Comparison of ENCODE assay signal across 1 cellular context in the genomic region with DNA sequence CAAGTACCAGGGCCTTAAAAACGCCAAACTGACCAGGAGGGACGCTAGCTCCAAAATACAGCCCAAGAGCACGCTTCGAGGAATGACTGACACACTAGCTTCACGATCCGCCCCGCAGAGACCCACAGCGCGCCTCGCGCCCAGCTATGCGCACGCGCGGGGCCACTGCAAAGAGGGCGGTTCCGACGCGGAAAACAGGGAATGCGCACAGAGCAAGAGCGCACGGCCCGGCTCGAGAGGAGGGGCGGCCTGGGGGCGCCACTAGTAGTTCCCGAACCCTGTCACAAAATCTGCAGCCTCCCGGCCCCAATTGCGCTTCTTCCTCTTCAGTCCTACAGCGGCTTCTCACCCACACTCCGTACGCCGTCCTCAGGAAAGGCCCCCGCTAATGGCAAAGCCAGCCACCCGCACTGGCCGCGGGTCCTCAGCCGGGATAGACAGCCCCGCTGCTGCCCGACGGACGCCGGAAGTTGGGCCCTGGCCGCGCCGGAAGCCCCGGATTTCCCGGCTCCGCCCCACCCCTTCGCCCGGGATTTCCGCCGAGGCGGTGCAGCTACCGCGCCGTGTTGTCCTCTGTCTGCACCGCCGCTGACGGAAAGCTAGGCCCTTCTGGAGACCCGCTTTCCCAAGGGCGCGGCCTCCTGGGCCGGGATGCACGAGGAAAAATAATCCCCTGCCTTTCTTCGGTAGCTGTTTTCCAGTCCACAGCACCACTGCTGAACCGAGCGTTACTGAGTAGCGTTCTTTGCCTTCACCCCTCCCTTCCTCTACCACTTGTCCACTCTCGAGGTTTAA.
TF ChIP-seq lines count a peak whose summit lies in the region.

A gene with protein sequence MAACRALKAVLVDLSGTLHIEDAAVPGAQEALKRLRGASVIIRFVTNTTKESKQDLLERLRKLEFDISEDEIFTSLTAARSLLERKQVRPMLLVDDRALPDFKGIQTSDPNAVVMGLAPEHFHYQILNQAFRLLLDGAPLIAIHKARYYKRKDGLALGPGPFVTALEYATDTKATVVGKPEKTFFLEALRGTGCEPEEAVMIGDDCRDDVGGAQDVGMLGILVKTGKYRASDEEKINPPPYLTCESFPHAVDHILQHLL (minus strand): TSS at position 472 of the 795 bp plus-strand sequence. CDS start 14,061 bp downstream, outside the sequence.

TF ChIP-seq in GM12878, 131 proteins besides CTCF, POLR2A, EP300 and RAD21 (continued from another document and continues in another):
- TF ChIP-seq, protein P1, sequence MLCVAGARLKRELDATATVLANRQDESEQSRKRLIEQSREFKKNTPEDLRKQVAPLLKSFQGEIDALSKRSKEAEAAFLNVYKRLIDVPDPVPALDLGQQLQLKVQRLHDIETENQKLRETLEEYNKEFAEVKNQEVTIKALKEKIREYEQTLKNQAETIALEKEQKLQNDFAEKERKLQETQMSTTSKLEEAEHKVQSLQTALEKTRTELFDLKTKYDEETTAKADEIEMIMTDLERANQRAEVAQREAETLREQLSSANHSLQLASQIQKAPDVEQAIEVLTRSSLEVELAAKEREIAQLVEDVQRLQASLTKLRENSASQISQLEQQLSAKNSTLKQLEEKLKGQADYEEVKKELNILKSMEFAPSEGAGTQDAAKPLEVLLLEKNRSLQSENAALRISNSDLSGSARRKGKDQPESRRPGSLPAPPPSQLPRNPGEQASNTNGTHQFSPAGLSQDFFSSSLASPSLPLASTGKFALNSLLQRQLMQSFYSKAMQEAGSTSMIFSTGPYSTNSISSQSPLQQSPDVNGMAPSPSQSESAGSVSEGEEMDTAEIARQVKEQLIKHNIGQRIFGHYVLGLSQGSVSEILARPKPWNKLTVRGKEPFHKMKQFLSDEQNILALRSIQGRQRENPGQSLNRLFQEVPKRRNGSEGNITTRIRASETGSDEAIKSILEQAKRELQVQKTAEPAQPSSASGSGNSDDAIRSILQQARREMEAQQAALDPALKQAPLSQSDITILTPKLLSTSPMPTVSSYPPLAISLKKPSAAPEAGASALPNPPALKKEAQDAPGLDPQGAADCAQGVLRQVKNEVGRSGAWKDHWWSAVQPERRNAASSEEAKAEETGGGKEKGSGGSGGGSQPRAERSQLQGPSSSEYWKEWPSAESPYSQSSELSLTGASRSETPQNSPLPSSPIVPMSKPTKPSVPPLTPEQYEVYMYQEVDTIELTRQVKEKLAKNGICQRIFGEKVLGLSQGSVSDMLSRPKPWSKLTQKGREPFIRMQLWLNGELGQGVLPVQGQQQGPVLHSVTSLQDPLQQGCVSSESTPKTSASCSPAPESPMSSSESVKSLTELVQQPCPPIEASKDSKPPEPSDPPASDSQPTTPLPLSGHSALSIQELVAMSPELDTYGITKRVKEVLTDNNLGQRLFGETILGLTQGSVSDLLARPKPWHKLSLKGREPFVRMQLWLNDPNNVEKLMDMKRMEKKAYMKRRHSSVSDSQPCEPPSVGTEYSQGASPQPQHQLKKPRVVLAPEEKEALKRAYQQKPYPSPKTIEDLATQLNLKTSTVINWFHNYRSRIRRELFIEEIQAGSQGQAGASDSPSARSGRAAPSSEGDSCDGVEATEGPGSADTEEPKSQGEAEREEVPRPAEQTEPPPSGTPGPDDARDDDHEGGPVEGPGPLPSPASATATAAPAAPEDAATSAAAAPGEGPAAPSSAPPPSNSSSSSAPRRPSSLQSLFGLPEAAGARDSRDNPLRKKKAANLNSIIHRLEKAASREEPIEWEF (IDR thresholded peaks at IDR 0.05; ENCODE audit: insufficient replicate concordance, low read depth, low read length) = no peak
- TF ChIP-seq KLF5 (IDR thresholded peaks at IDR 0.05; ENCODE audit: partially characterized antibody) (no peak), SREBF2 (IDR thresholded peaks at IDR 0.05; ENCODE audit: low read length) (no peak), RCOR1 (conservative IDR thresholded peaks at IDR 0.05; ENCODE audit: low read depth, low read length) (no peak), NFIC (IDR thresholded peaks at IDR 0.05; ENCODE audit: low read depth, low read length) (no peak), BCL11A (IDR thresholded peaks at IDR 0.05; ENCODE audit: low read depth, low read length) (peak; percentile 24; the same call in 1 of the 2 replicates), CBFB (IDR thresholded peaks at IDR 0.05; ENCODE audit: low read depth) (no peak), EGR1 (IDR thresholded peaks at IDR 0.05; ENCODE audit: borderline replicate concordance in 1 of 2, low read depth in 2 of 2, low read length in 2 of 2) (no peak), NR2C1 (IDR thresholded peaks at IDR 0.05) (no peak), MYB (IDR thresholded peaks at IDR 0.05; ENCODE audit: borderline replicate concordance, low read depth, low read length) (no peak), PAX8 (IDR thresholded peaks at IDR 0.05) (no peak), CHD1 (IDR thresholded peaks at IDR 0.05; ENCODE audit: low read depth, low read length) (no peak), NRF1 (conservative IDR thresholded peaks at IDR 0.05; ENCODE audit: low read depth, low read length) (peak; percentile 69), ZBTB33 (IDR thresholded peaks at IDR 0.05) (no peak), IRF3 (IDR thresholded peaks at IDR 0.05) (no peak), ZNF622 (IDR thresholded peaks at IDR 0.05) (no peak), CEBPB (IDR thresholded peaks at IDR 0.05; ENCODE audit: borderline replicate concordance in 1 of 2, low read depth in 2 of 2, low read length in 2 of 2) (no peak), ZZZ3 (IDR thresholded peaks at IDR 0.05; ENCODE audit: control insufficient read depth, insufficient read length, low read depth) (no peak), ASH2L (IDR thresholded peaks at IDR 0.05; ENCODE audit: borderline replicate concordance, low read depth) (0 out of 2 replicates have a peak, but pooled peaks have one; percentile 62), SPI1 (IDR thresholded peaks at IDR 0.05; ENCODE audit: borderline replicate concordance, insufficient read depth, low read depth, low read length) (no peak), IKZF2 (IDR thresholded peaks at IDR 0.05) (peak; percentile 58 to 64; a peak in 2 of 4 replicates), ZNF217 (IDR thresholded peaks at IDR 0.05) (no peak), USF1 (IDR thresholded peaks at IDR 0.05; ENCODE audit: borderline replicate concordance, extremely low read length, insufficient read depth, low read depth, low read length) (no peak), SMC3 (IDR thresholded peaks at IDR 0.05; ENCODE audit: borderline replicate concordance, low read length) (no peak), NR2C2 (IDR thresholded peaks at IDR 0.05; ENCODE audit: borderline replicate concordance, control insufficient read depth, insufficient read length, low read depth) (no peak), RUNX3 (IDR thresholded peaks at IDR 0.05; ENCODE audit: low read length) (peak; percentile 21), CHD4 (IDR thresholded peaks at IDR 0.05) (no peak), SMARCA5 (IDR thresholded peaks at IDR 0.05) (peak; percentile 80)
- TF ChIP-seq, protein P2, sequence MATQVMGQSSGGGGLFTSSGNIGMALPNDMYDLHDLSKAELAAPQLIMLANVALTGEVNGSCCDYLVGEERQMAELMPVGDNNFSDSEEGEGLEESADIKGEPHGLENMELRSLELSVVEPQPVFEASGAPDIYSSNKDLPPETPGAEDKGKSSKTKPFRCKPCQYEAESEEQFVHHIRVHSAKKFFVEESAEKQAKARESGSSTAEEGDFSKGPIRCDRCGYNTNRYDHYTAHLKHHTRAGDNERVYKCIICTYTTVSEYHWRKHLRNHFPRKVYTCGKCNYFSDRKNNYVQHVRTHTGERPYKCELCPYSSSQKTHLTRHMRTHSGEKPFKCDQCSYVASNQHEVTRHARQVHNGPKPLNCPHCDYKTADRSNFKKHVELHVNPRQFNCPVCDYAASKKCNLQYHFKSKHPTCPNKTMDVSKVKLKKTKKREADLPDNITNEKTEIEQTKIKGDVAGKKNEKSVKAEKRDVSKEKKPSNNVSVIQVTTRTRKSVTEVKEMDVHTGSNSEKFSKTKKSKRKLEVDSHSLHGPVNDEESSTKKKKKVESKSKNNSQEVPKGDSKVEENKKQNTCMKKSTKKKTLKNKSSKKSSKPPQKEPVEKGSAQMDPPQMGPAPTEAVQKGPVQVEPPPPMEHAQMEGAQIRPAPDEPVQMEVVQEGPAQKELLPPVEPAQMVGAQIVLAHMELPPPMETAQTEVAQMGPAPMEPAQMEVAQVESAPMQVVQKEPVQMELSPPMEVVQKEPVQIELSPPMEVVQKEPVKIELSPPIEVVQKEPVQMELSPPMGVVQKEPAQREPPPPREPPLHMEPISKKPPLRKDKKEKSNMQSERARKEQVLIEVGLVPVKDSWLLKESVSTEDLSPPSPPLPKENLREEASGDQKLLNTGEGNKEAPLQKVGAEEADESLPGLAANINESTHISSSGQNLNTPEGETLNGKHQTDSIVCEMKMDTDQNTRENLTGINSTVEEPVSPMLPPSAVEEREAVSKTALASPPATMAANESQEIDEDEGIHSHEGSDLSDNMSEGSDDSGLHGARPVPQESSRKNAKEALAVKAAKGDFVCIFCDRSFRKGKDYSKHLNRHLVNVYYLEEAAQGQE (IDR thresholded peaks at IDR 0.05; ENCODE audit: low read depth, low read length) = no peak
- TF ChIP-seq, protein P3, sequence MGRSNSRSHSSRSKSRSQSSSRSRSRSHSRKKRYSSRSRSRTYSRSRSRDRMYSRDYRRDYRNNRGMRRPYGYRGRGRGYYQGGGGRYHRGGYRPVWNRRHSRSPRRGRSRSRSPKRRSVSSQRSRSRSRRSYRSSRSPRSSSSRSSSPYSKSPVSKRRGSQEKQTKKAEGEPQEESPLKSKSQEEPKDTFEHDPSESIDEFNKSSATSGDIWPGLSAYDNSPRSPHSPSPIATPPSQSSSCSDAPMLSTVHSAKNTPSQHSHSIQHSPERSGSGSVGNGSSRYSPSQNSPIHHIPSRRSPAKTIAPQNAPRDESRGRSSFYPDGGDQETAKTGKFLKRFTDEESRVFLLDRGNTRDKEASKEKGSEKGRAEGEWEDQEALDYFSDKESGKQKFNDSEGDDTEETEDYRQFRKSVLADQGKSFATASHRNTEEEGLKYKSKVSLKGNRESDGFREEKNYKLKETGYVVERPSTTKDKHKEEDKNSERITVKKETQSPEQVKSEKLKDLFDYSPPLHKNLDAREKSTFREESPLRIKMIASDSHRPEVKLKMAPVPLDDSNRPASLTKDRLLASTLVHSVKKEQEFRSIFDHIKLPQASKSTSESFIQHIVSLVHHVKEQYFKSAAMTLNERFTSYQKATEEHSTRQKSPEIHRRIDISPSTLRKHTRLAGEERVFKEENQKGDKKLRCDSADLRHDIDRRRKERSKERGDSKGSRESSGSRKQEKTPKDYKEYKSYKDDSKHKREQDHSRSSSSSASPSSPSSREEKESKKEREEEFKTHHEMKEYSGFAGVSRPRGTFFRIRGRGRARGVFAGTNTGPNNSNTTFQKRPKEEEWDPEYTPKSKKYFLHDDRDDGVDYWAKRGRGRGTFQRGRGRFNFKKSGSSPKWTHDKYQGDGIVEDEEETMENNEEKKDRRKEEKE (IDR thresholded peaks at IDR 0.05) = no peak
- TF ChIP-seq, protein P4, sequence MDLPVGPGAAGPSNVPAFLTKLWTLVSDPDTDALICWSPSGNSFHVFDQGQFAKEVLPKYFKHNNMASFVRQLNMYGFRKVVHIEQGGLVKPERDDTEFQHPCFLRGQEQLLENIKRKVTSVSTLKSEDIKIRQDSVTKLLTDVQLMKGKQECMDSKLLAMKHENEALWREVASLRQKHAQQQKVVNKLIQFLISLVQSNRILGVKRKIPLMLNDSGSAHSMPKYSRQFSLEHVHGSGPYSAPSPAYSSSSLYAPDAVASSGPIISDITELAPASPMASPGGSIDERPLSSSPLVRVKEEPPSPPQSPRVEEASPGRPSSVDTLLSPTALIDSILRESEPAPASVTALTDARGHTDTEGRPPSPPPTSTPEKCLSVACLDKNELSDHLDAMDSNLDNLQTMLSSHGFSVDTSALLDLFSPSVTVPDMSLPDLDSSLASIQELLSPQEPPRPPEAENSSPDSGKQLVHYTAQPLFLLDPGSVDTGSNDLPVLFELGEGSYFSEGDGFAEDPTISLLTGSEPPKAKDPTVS (IDR thresholded peaks at IDR 0.05; ENCODE audit: low read depth, low read length) = no peak
- TF ChIP-seq, protein P5, sequence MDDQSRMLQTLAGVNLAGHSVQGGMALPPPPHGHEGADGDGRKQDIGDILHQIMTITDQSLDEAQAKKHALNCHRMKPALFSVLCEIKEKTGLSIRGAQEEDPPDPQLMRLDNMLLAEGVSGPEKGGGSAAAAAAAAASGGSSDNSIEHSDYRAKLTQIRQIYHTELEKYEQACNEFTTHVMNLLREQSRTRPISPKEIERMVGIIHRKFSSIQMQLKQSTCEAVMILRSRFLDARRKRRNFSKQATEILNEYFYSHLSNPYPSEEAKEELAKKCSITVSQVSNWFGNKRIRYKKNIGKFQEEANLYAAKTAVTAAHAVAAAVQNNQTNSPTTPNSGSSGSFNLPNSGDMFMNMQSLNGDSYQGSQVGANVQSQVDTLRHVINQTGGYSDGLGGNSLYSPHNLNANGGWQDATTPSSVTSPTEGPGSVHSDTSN (IDR thresholded peaks at IDR 0.05; ENCODE audit: insufficient replicate concordance, low read depth, low read length) = peak; percentile 79
